ENCODE assay signal across 24 cellular contexts in the genomic region with DNA sequence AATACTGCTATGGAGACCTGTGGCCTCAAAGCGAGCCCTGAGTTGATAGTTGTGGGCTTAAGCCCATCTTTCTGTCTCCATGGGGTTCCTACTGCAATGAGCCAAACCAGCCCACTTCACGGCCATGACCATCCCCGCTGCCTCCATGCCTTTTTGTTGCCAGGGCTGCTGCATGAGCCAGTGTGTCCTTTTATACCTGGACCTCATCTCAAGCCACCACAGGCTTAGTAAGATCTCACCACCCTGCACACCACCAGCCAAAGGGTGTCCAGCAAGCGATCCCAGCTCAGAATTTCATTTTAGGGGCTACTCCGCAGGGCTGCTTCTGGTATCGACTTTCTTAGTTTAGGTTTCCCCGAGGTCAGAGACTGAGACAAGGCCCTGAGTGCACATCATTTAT. TPM values are rescaled to one million over a fixed set of nuclear protein-coding genes. Genes with fewer than 3 reads are reported as not detected.
DNase-seq lines count a peak whose midpoint lies in the region; ATAC-seq and TF ChIP-seq lines count a peak whose summit lies in the region.
"Had no signal": no experiment of that assay in that cellular context is flagged by ENCODE, and none has a peak within 500 bp of the region (broad histone marks: within the 10 kb centered on the region; RNA-seq: fewer than 3 reads in every experiment).

No MANE protein-coding gene starts in this region.

- H3K9me3 ChIP-seq in cardiac muscle cell (ENCODE audit: low read depth) = no peaks in the 10 kb centered on the region
- H3K9me3 ChIP-seq in heart left ventricle = no peaks in the 10 kb centered on the region
- H3K9me3 ChIP-seq in T-helper 17 cell (ENCODE audit: control insufficient read depth, low read length, poor library complexity, severe bottlenecking) = no peaks in the 10 kb centered on the region
- H3K9me3 ChIP-seq: A549, BE2C had no signal

- DNase-seq in cardiac muscle cell (ENCODE audit: low read depth in 1 of 2, low spot score in 1 of 2) (no peak), heart left ventricle (no peak), T-helper 17 cell (no peak), AG08396 (ENCODE audit: low spot score) (no peak)
- no peak for DNase-seq in activated CD8-positive, alpha-beta memory T cell treated with anti-CD3 and anti-CD28 coated beads, Interleukin-2, amount 50 U/mL, for 48 hours
- DNase-seq: BE2C; C1 segment of cervical spinal cord; CD4-positive, alpha-beta memory T cell; CD4-positive, CD25-positive, alpha-beta regulatory T cell; CD8-positive, alpha-beta memory T cell; COR-L47; DMS 273 treated with DMSO at 0.1 percent for 48 hours; DMS153; DMS53; DMS79; DND-41; EL had no signal

- TF ChIP-seq POLR2A in heart left ventricle (IDR thresholded peaks at IDR 0.05) = no peak

- H3K4me1 ChIP-seq in cardiac muscle cell (ENCODE audit: low read depth) (peaks cover 56% of the 10 kb centered on the region), heart left ventricle (no peaks in the 10 kb centered on the region)
- H3K4me1 ChIP-seq: A549, BE2C had no signal

- TF ChIP-seq CTCF in cardiac muscle cell (IDR thresholded peaks at IDR 0.05; ENCODE audit: low read depth, low read length) (no peak), heart left ventricle (IDR thresholded peaks at IDR 0.05) (no peak)

- H3K27ac Mint-ChIP-seq in T-helper 17 cell = peak overlapping the region; percentile 8
- H3K27ac Mint-ChIP-seq: CD14-positive monocyte; CD8-positive, alpha-beta memory T cell had no signal

- H3K4me3 ChIP-seq in cardiac muscle cell (no peak overlapping the region), heart left ventricle (no peak overlapping the region)
- H3K4me3 ChIP-seq: A549, GM12878 had no signal

- 92 to 98% (median 94%) methylated on average over 7 of the region's 7 CpGs for WGBS in heart left ventricle, 4 donors

- peak overlapping the region; percentile 71 for H3K27ac ChIP-seq in cardiac muscle cell
- H3K27ac ChIP-seq in heart left ventricle = no peak overlapping the region
- H3K27ac ChIP-seq: 22Rv1, A549 had no signal

- peaks cover 2% of the 10 kb centered on the region for H3K36me3 Mint-ChIP-seq in T-helper 17 cell (ENCODE audit: low read depth)
- H3K36me3 Mint-ChIP-seq: CD14-positive monocyte; CD4-positive, alpha-beta memory T cell; CD4-positive, CD25-positive, alpha-beta regulatory T cell; CD8-positive, alpha-beta memory T cell had no signal

- intact Hi-C loops in heart left ventricle (cut with DNase I) = no loop called here

- peaks cover 31% of the 10 kb centered on the region for H3K27me3 Mint-ChIP-seq in T-helper 17 cell
- H3K27me3 Mint-ChIP-seq: CD4-positive, CD25-positive, alpha-beta regulatory T cell had no signal

- ATAC-seq in heart left ventricle = no peak
- no peak for ATAC-seq in T-helper 17 cell
- ATAC-seq: A549, GM12878 had no signal

- H3K27me3 ChIP-seq in cardiac muscle cell (no peaks in the 10 kb centered on the region), heart left ventricle (no peaks in the 10 kb centered on the region)
- H3K27me3 ChIP-seq: BE2C had no signal

- H3K36me3 ChIP-seq in cardiac muscle cell = no peaks in the 10 kb centered on the region
- no peaks in the 10 kb centered on the region for H3K36me3 ChIP-seq in heart left ventricle
- H3K36me3 ChIP-seq: BE2C had no signal

- no peak overlapping the region for H3K4me3 Mint-ChIP-seq in T-helper 17 cell
- H3K4me3 Mint-ChIP-seq: CD14-positive monocyte; CD4-positive, alpha-beta memory T cell; CD4-positive, CD25-positive, alpha-beta regulatory T cell; CD8-positive, alpha-beta memory T cell had no signal

- H3K4me1 Mint-ChIP-seq in T-helper 17 cell = peaks cover 5% of the 10 kb centered on the region

RNA-seq across cellular contexts. Expression of a gene that starts 8.3 kb away (rescaled TPM):
- total RNA-seq in cardiac muscle cell (0.46 TPM in 1 of 2 replicates, not detected in the other), heart left ventricle (not detected), T-helper 17 cell (not detected)
- polyA plus RNA-seq in cardiac muscle cell (0.26 and 0.83 TPM in 2 replicates), heart left ventricle (under 1 TPM in 1 of 2 donors, not detected in 1; 0.01 TPM)
- total RNA-seq: A172; CD4-positive, alpha-beta memory T cell; CD4-positive, CD25-positive, alpha-beta regulatory T cell; CD8-positive, alpha-beta memory T cell; Daoy; G401; GM12878 had no signal
- polyA plus RNA-seq: CD14-positive monocyte; CD4-positive, alpha-beta memory T cell; CD4-positive, CD25-positive, alpha-beta regulatory T cell; CD8-positive, alpha-beta memory T cell had no signal

RNA-seq across cellular contexts. Expression of a gene that starts 43.2 kb away (rescaled TPM):
- total RNA-seq in cardiac muscle cell (67.5 and 71.8 TPM in 2 replicates), heart left ventricle (10 to 100 TPM in 2 of 9 donors, 1 to 10 TPM in 7; 3.3 to 29.4 (median 7.2) TPM), T-helper 17 cell (not detected)
- polyA plus RNA-seq in cardiac muscle cell (44.8 and 58.3 TPM in 2 replicates), heart left ventricle (1 to 10 TPM; 1.4 to 3.0 TPM)
- total RNA-seq: CD4-positive, CD25-positive, alpha-beta regulatory T cell; Daoy; G401; GM12878 had no signal
- polyA plus RNA-seq: CD14-positive monocyte; CD4-positive, alpha-beta memory T cell; CD4-positive, CD25-positive, alpha-beta regulatory T cell; CD8-positive, alpha-beta memory T cell had no signal

Comparison
In these comparisons a context has a peak if more than half of its experiments do, and no peak if none do; other contexts are left out.
1. RNA of a gene that starts 43.2 kb away (total RNA-seq): 67.5 to 71.8 TPM in cardiac muscle cell and 3.3 to 29.4 TPM in heart left ventricle; not detected in T-helper 17 cell; every median in the first group is over 4 times any median in the second.